In the genomic region with DNA sequence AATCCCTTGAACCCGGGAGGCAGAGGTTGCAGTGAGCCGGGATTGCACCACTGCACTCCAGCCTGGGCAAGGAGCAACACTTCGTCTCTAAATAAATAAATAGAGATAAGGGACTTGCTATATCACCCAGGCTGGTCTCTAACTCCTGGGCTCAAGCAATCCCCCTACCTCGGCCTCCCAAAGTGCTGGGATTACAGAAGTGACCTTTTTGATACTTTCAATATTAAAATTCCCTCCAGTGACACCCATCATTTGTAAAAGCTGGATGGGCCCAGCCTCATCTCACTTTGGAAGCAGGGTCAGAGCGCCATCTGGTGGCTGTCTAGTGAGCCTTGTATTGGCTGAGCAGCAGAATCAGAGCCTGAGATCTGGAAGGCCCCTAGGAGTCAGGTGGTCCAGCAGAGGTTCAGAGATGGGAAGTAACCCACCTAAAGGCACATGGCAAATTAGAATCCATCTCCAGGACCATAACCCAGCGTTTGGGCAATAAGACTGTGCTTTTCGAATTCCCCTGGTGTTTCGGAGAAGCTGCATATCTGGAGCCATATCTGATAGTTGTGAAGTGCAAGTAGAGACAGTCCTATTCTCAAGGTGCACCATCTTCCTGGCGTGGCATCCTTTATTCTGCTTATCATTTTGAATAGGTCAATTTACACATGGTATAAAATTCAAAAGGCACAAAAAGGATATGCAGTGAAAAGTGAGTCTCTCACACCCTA, we compare ENCODE assay signal across 1 cellular context.
A peak's percentile ranks its signal among the peaks of the same experiment; 100 is the strongest.
TF ChIP-seq lines count a peak whose summit lies in the region.

No MANE protein-coding gene starts in this region.

TF ChIP-seq in HepG2, 621 proteins besides CTCF, POLR2A, EP300 and RAD21 (continued from another document and continues in another):
- TF ChIP-seq, protein P1, sequence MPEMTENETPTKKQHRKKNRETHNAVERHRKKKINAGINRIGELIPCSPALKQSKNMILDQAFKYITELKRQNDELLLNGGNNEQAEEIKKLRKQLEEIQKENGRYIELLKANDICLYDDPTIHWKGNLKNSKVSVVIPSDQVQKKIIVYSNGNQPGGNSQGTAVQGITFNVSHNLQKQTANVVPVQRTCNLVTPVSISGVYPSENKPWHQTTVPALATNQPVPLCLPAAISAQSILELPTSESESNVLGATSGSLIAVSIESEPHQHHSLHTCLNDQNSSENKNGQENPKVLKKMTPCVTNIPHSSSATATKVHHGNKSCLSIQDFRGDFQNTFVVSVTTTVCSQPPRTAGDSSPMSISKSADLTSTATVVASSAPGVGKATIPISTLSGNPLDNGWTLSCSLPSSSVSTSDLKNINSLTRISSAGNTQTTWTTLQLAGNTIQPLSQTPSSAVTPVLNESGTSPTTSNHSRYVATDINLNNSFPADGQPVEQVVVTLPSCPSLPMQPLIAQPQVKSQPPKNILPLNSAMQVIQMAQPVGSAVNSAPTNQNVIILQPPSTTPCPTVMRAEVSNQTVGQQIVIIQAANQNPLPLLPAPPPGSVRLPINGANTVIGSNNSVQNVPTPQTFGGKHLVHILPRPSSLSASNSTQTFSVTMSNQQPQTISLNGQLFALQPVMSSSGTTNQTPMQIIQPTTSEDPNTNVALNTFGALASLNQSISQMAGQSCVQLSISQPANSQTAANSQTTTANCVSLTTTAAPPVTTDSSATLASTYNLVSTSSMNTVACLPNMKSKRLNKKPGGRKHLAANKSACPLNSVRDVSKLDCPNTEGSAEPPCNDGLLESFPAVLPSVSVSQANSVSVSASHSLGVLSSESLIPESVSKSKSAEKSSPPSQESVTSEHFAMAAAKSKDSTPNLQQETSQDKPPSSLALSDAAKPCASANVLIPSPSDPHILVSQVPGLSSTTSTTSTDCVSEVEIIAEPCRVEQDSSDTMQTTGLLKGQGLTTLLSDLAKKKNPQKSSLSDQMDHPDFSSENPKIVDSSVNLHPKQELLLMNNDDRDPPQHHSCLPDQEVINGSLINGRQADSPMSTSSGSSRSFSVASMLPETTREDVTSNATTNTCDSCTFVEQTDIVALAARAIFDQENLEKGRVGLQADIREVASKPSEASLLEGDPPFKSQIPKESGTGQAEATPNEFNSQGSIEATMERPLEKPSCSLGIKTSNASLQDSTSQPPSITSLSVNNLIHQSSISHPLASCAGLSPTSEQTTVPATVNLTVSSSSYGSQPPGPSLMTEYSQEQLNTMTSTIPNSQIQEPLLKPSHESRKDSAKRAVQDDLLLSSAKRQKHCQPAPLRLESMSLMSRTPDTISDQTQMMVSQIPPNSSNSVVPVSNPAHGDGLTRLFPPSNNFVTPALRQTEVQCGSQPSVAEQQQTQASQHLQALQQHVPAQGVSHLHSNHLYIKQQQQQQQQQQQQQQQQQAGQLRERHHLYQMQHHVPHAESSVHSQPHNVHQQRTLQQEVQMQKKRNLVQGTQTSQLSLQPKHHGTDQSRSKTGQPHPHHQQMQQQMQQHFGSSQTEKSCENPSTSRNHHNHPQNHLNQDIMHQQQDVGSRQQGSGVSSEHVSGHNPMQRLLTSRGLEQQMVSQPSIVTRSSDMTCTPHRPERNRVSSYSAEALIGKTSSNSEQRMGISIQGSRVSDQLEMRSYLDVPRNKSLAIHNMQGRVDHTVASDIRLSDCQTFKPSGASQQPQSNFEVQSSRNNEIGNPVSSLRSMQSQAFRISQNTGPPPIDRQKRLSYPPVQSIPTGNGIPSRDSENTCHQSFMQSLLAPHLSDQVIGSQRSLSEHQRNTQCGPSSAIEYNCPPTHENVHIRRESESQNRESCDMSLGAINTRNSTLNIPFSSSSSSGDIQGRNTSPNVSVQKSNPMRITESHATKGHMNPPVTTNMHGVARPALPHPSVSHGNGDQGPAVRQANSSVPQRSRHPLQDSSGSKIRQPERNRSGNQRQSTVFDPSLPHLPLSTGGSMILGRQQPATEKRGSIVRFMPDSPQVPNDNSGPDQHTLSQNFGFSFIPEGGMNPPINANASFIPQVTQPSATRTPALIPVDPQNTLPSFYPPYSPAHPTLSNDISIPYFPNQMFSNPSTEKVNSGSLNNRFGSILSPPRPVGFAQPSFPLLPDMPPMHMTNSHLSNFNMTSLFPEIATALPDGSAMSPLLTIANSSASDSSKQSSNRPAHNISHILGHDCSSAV (CRISPR knock-in tag; IDR thresholded peaks at IDR 0.05; ENCODE audit: borderline replicate concordance) = no peak
- TF ChIP-seq BCL6 (CRISPR knock-in tag; IDR thresholded peaks at IDR 0.05) = no peak
- TF ChIP-seq ELF3 (CRISPR knock-in tag; IDR thresholded peaks at IDR 0.05) = peak; percentile 13; the same call in 1 of the 2 replicates
- TF ChIP-seq ZNF75D (CRISPR knock-in tag; IDR thresholded peaks at IDR 0.05; ENCODE audit: borderline replicate concordance) = no peak
- TF ChIP-seq ZNF510 (CRISPR knock-in tag; IDR thresholded peaks at IDR 0.05; ENCODE audit: low read depth) = no peak
- TF ChIP-seq SP2 (CRISPR knock-in tag; IDR thresholded peaks at IDR 0.05) = no peak
- peak; percentile 77 for TF ChIP-seq ZNF501 (CRISPR knock-in tag; IDR thresholded peaks at IDR 0.05)
- TF ChIP-seq THAP11 (CRISPR knock-in tag; IDR thresholded peaks at IDR 0.05) = 0 out of 2 replicates have a peak, but pooled peaks have one; percentile 24
- TF ChIP-seq ZNF3 (CRISPR knock-in tag; IDR thresholded peaks at IDR 0.05) = peak; percentile 26; the same call in 1 of the 2 replicates
- TF ChIP-seq SPEN (CRISPR knock-in tag; IDR thresholded peaks at IDR 0.05; ENCODE audit: low read depth) = peak; percentile 44; the same call in 1 of the 2 replicates
- TF ChIP-seq CBFB (CRISPR knock-in tag; IDR thresholded peaks at IDR 0.05) = no peak
- no peak for TF ChIP-seq FOXP1 (IDR thresholded peaks at IDR 0.05)
- TF ChIP-seq FOXP1 (CRISPR knock-in tag; IDR thresholded peaks at IDR 0.05) = no peak
- TF ChIP-seq PREB (CRISPR knock-in tag; IDR thresholded peaks at IDR 0.05) = no peak
- TF ChIP-seq ZNF775 (CRISPR knock-in tag; IDR thresholded peaks at IDR 0.05; ENCODE audit: borderline replicate concordance) = no peak
- 0 out of 2 replicates have a peak, but pooled peaks have one; percentile 36 for TF ChIP-seq KLF6 (CRISPR knock-in tag; IDR thresholded peaks at IDR 0.05)
- TF ChIP-seq ZFY (CRISPR knock-in tag; IDR thresholded peaks at IDR 0.05) = no peak
- TF ChIP-seq HNRNPH1 (optimal IDR thresholded peaks at IDR 0.05; ENCODE audit: low read depth, low read length) = no peak
- TF ChIP-seq ZNF687 (CRISPR knock-in tag; IDR thresholded peaks at IDR 0.05) = no peak
- TF ChIP-seq PAF1 (CRISPR knock-in tag; IDR thresholded peaks at IDR 0.05) = no peak
- no peak for TF ChIP-seq ATRX (CRISPR knock-in tag; IDR thresholded peaks at IDR 0.05; ENCODE audit: borderline replicate concordance)
- TF ChIP-seq CEBPG (CRISPR knock-in tag; IDR thresholded peaks at IDR 0.05) = no peak
- TF ChIP-seq NR3C1 (CRISPR knock-in tag; IDR thresholded peaks at IDR 0.05) = no peak
- TF ChIP-seq KDM1A (CRISPR knock-in tag; IDR thresholded peaks at IDR 0.05) = no peak
- TF ChIP-seq, protein P2, sequence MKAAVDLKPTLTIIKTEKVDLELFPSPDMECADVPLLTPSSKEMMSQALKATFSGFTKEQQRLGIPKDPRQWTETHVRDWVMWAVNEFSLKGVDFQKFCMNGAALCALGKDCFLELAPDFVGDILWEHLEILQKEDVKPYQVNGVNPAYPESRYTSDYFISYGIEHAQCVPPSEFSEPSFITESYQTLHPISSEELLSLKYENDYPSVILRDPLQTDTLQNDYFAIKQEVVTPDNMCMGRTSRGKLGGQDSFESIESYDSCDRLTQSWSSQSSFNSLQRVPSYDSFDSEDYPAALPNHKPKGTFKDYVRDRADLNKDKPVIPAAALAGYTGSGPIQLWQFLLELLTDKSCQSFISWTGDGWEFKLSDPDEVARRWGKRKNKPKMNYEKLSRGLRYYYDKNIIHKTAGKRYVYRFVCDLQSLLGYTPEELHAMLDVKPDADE (CRISPR knock-in tag; IDR thresholded peaks at IDR 0.05) = no peak
- TF ChIP-seq TSC22D2 (CRISPR knock-in tag; IDR thresholded peaks at IDR 0.05; ENCODE audit: borderline replicate concordance) = no peak
- no peak for TF ChIP-seq ZNF720 (CRISPR knock-in tag; IDR thresholded peaks at IDR 0.05)
- TF ChIP-seq DMTF1 (CRISPR knock-in tag; IDR thresholded peaks at IDR 0.05) = no peak
- TF ChIP-seq, protein P3, sequence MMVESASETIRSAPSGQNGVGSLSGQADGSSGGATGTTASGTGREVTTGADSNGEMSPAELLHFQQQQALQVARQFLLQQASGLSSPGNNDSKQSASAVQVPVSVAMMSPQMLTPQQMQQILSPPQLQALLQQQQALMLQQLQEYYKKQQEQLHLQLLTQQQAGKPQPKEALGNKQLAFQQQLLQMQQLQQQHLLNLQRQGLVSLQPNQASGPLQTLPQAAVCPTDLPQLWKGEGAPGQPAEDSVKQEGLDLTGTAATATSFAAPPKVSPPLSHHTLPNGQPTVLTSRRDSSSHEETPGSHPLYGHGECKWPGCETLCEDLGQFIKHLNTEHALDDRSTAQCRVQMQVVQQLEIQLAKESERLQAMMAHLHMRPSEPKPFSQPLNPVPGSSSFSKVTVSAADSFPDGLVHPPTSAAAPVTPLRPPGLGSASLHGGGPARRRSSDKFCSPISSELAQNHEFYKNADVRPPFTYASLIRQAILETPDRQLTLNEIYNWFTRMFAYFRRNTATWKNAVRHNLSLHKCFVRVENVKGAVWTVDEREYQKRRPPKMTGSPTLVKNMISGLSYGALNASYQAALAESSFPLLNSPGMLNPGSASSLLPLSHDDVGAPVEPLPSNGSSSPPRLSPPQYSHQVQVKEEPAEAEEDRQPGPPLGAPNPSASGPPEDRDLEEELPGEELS (CRISPR knock-in tag; IDR thresholded peaks at IDR 0.05) = no peak
- TF ChIP-seq KDM5B (CRISPR knock-in tag; IDR thresholded peaks at IDR 0.05; ENCODE audit: borderline replicate concordance) = no peak
- TF ChIP-seq ELF1 (CRISPR knock-in tag; IDR thresholded peaks at IDR 0.05) = no peak
- 0 out of 2 replicates have a peak, but pooled peaks have one; percentile 47 for TF ChIP-seq ZSCAN20 (CRISPR knock-in tag; IDR thresholded peaks at IDR 0.05; ENCODE audit: borderline replicate concordance)
